ENCODE assay signal across 12 cellular contexts in genomic region chr10:35684625-35685024, GRCh38.
"Had no signal": no experiment of that assay in that cellular context is flagged by ENCODE, and none has a peak within 500 bp of the region (broad histone marks: within the 10 kb centered on the region; RNA-seq: fewer than 3 reads in every experiment).

No MANE protein-coding gene starts in this region.

- DNase-seq: activated CD4-positive, alpha-beta memory T cell treated with anti-CD3 and anti-CD28 coated beads for 36 hours; activated CD4-positive, CD25-positive, alpha-beta regulatory T cell treated with anti-CD3 and anti-CD28 coated beads, Interleukin-2, amount 50 U/mL, for 72 hours; activated effector memory CD4-positive, alpha-beta T cell treated with anti-CD3 and anti-CD28 coated beads, Interleukin-2, amount 50 U/mL, for 16 hours; activated naive CD8-positive, alpha-beta T cell treated with anti-CD3 and anti-CD28 coated beads for 36 hours; activated T-cell treated with anti-CD3 and anti-CD28 coated beads, Interleukin-2, amount 50 U/mL, for 4 hours; hypothalamus; mammary epithelial cell; natural killer cell; stimulated activated CD4-positive, alpha-beta T cell treated with anti-CD3 and anti-CD28 coated beads, Interleukin-12 subunit alpha, Interleukin-12 subunit beta, amount 100 ng/mL, for 4 hours; stimulated activated naive CD4-positive, alpha-beta T cell treated with Interleukin-2 at 50 U/mL for 16 hours; trophoblast cell had no signal

- ATAC-seq: activated T-cell treated with anti-CD3 and anti-CD28 coated beads, Interleukin-2, amount 50 U/mL, for 4 hours; esophagus mucosa; natural killer cell had no signal
